Comparison of ENCODE assay signal across 16 cellular contexts in genomic region chr18:49094979-49095632, GRCh38.
A peak's percentile ranks its signal among the peaks of the same experiment; 100 is the strongest.
DNase-seq lines count a peak whose midpoint lies in the region; ATAC-seq and TF ChIP-seq lines count a peak whose summit lies in the region.
"Had no signal": no experiment of that assay in that cellular context is flagged by ENCODE, and none has a peak within 500 bp of the region (broad histone marks: within the 10 kb centered on the region; RNA-seq: fewer than 3 reads in every experiment).

No MANE protein-coding gene starts in this region.

- H3K9ac ChIP-seq in PC-3 (ENCODE audit: low read length), result no peak overlapping the region
- no peak overlapping the region for H3K9ac ChIP-seq in fibroblast of lung (ENCODE audit: insufficient read depth, low read length)

- H3K9me2 ChIP-seq in PC-3 (replicated peaks; ENCODE audit: low read length), result no peaks in the 10 kb centered on the region

- H4K20me1 ChIP-seq in PC-3 (ENCODE audit: low read length), result no peaks in the 10 kb centered on the region
- H4K20me1 ChIP-seq in fibroblast of lung (ENCODE audit: control insufficient read depth, extremely low read depth, insufficient read depth, low read length), result no peaks in the 10 kb centered on the region

- H3K36me3 ChIP-seq in PC-3 (ENCODE audit: low read depth, low read length), result no peaks in the 10 kb centered on the region; the same call in 1 of the 2 replicates
- no peaks in the 10 kb centered on the region for H3K36me3 ChIP-seq in fibroblast of lung (ENCODE audit: control insufficient read depth, insufficient read depth, low read length)
- H3K36me3 ChIP-seq in body of pancreas (replicated peaks in 1 of 2; ENCODE audit: insufficient read depth in 1 of 2, low read depth in 2 of 2), result peaks cover 0 to 11% of the 10 kb centered on the region in 2 donors
- H3K36me3 ChIP-seq: SJCRH30 had no signal

- H3K36me3 Mint-ChIP-seq in activated CD4-positive, alpha-beta T cell treated with anti-CD3 and anti-CD28 coated beads for 36 hours (ENCODE audit: low read depth), result peaks cover 23% of the 10 kb centered on the region

- TF ChIP-seq CTCF in PC-3 (conservative IDR thresholded peaks at IDR 0.05; ENCODE audit: low read depth, low read length) (no peak), fibroblast of lung (conservative IDR thresholded peaks at IDR 0.05 in 1 of 2, IDR thresholded peaks at IDR 0.05 in 1 of 2; ENCODE audit: low read depth in 1 of 2, low read length in 2 of 2) (no peak), body of pancreas (IDR thresholded peaks at IDR 0.05) (no peak)

- H3K27ac Mint-ChIP-seq in activated CD4-positive, alpha-beta T cell treated with anti-CD3 and anti-CD28 coated beads for 36 hours, result no peak overlapping the region
- H3K27ac Mint-ChIP-seq: activated CD4-positive, alpha-beta T cell treated with anti-CD3 and anti-CD28 coated beads, Interleukin-2, amount 10 ng/mL, durations not matched to agents 7 days and 5 days had no signal

- H3K4me1 Mint-ChIP-seq in activated CD4-positive, alpha-beta T cell treated with anti-CD3 and anti-CD28 coated beads for 36 hours, result peaks cover 4% of the 10 kb centered on the region

- POLR2A ChIA-PET in activated CD4-positive, alpha-beta T cell treated with anti-CD3 and anti-CD28 coated beads for 36 hours (lab: Charles Lee), result no interaction called here
- POLR2A ChIA-PET in PC-3 (lab: Charles Lee; ENCODE audit: unreplicated experiment), result interaction anchor here (0.6 kb wide), 1 partner anchor 263 kb away, joined by 8 read pairs; no protein-coding TSS in a partner anchor

- ATAC-seq in activated CD4-positive, alpha-beta T cell treated with anti-CD3 and anti-CD28 coated beads for 36 hours, result peak; percentile 36
- ATAC-seq in PC-3 (peak; percentile 59), body of pancreas (no peak), HG02678 (IDR thresholded peaks at IDR 0.05; ENCODE audit: unreplicated experiment) (no peak)
- ATAC-seq: GM12878, upper lobe of right lung had no signal

- H2AFZ ChIP-seq in PC-3 (ENCODE audit: low read length) (no peak overlapping the region), fibroblast of lung (ENCODE audit: low read length) (no peak overlapping the region)

- no peaks in the 10 kb centered on the region for H3F3A ChIP-seq in PC-3 (ENCODE audit: low read length, unreplicated experiment)

- TF ChIP-seq POLR2A in body of pancreas (IDR thresholded peaks at IDR 0.05), result no peak

- CTCF ChIA-PET in activated CD4-positive, alpha-beta T cell treated with anti-CD3 and anti-CD28 coated beads for 36 hours (lab: Charles Lee), result interaction anchor here (0.5 to 0.8 kb wide), 2 partner anchors 20 to 207 kb away, joined by 4 to 5 read pairs; no protein-coding TSS in a partner anchor
- CTCF ChIA-PET in PC-3 (lab: Charles Lee), result no interaction called here

- H3K79me2 ChIP-seq in PC-3 (ENCODE audit: low read length) (no peaks in the 10 kb centered on the region), fibroblast of lung (ENCODE audit: control insufficient read depth, insufficient read depth, low read length) (no peaks in the 10 kb centered on the region)

- 42 to 68% methylated on average over 2 of the region's 2 CpGs for WGBS in body of pancreas, 2 donors

- no peak overlapping the region for H3K27ac ChIP-seq in PC-3 (ENCODE audit: low read length)
- H3K27ac ChIP-seq in fibroblast of lung (ENCODE audit: insufficient read depth, low read length), result no peak overlapping the region
- no peak overlapping the region for H3K27ac ChIP-seq in body of pancreas
- H3K27ac ChIP-seq: heart right ventricle, SJCRH30, upper lobe of right lung had no signal

- intact Hi-C loops in activated CD4-positive, alpha-beta T cell treated with anti-CD3 and anti-CD28 coated beads for 36 hours (cut with DNase I, micrococcal nuclease), result loop anchor here in 1 of 2 experiments (5.0 kb wide), 1 partner anchor 647 kb away; no protein-coding TSS in a partner anchor
- intact Hi-C loops in PC-3 (cut with micrococcal nuclease) (loop anchor here (10.0 kb wide), 1 partner anchor 80 kb away; no protein-coding TSS in a partner anchor), body of pancreas (cut with DNase I) (no loop called here)

- H3K9me3 ChIP-seq in PC-3 (ENCODE audit: low read length) (no peaks in the 10 kb centered on the region), fibroblast of lung (ENCODE audit: control insufficient read depth, insufficient read depth, low read depth, low read length) (no peaks in the 10 kb centered on the region), body of pancreas (no peaks in the 10 kb centered on the region)
- H3K9me3 ChIP-seq: heart right ventricle, SJCRH30, upper lobe of right lung had no signal

- no peak overlapping the region for H3K4me2 ChIP-seq in PC-3 (ENCODE audit: low read length)
- no peak overlapping the region for H3K4me2 ChIP-seq in fibroblast of lung (ENCODE audit: extremely low read depth, insufficient read depth, low read length)

- H3K4me1 ChIP-seq in PC-3 (ENCODE audit: insufficient read depth, low read length), result peaks cover 22% of the 10 kb centered on the region
- H3K4me1 ChIP-seq in fibroblast of lung (ENCODE audit: control insufficient read depth, extremely low read depth, insufficient read depth, low read length), result peaks cover 2% of the 10 kb centered on the region
- peaks cover 8% of the 10 kb centered on the region for H3K4me1 ChIP-seq in body of pancreas
- H3K4me1 ChIP-seq: upper lobe of right lung had no signal

- no peak for DNase-seq in activated CD4-positive, alpha-beta T cell treated with anti-CD3 and anti-CD28 coated beads for 36 hours
- no peak for DNase-seq in activated CD4-positive, alpha-beta T cell treated with anti-CD3 and anti-CD28 coated beads, Interleukin-2, amount 50 U/mL, for 4 hours
- DNase-seq in PC-3 (peak; percentile 43), fibroblast of lung (ENCODE audit: low read depth in 2 of 2) (peak; percentile 88 to 92), stromal cell of bone marrow (ENCODE audit: low read depth) (peak; percentile 82), anterior cingulate cortex (lab: John Stamatoyannopoulos, UW) (no peak), body of pancreas (no peak)
- DNase-seq: ACHN; activated CD4-positive, alpha-beta T cell treated with anti-CD3 and anti-CD28 coated beads, Interleukin-2, amount 10 ng/mL, durations not matched to agents 7 days and 5 days; amygdala; heart right ventricle; NCI-H1694; SJCRH30; upper lobe of right lung had no signal

- no peaks in the 10 kb centered on the region for H3K27me3 ChIP-seq in PC-3 (ENCODE audit: low read length)
- H3K27me3 ChIP-seq in fibroblast of lung (ENCODE audit: control insufficient read depth, insufficient read depth, low read length), result no peaks in the 10 kb centered on the region
- no peaks in the 10 kb centered on the region for H3K27me3 ChIP-seq in body of pancreas
- H3K27me3 ChIP-seq: heart right ventricle, SJCRH30, upper lobe of right lung had no signal

- no peak overlapping the region for H3K4me3 Mint-ChIP-seq in activated CD4-positive, alpha-beta T cell treated with anti-CD3 and anti-CD28 coated beads for 36 hours
- H3K4me3 Mint-ChIP-seq: activated CD4-positive, alpha-beta T cell treated with anti-CD3 and anti-CD28 coated beads, Interleukin-2, amount 10 ng/mL, durations not matched to agents 7 days and 5 days had no signal

- no peaks in the 10 kb centered on the region for H3K9me3 Mint-ChIP-seq in activated CD4-positive, alpha-beta T cell treated with anti-CD3 and anti-CD28 coated beads for 36 hours (ENCODE audit: low read depth)
- H3K9me3 Mint-ChIP-seq: activated CD4-positive, alpha-beta T cell treated with anti-CD3 and anti-CD28 coated beads, Interleukin-2, amount 10 ng/mL, durations not matched to agents 7 days and 5 days had no signal

- no peaks in the 10 kb centered on the region for H3K27me3 Mint-ChIP-seq in activated CD4-positive, alpha-beta T cell treated with anti-CD3 and anti-CD28 coated beads for 36 hours
- H3K27me3 Mint-ChIP-seq: activated CD4-positive, alpha-beta T cell treated with anti-CD3 and anti-CD28 coated beads, Interleukin-2, amount 10 ng/mL, durations not matched to agents 7 days and 5 days had no signal

- H3K4me3 ChIP-seq in PC-3 (ENCODE audit: low read length) (no peak overlapping the region), fibroblast of lung (replicated peaks in 1 of 4; ENCODE audit: control extremely low read depth in 1 of 4, insufficient read depth in 1 of 4, low read depth in 3 of 4, low read length in 4 of 4) (no peak overlapping the region), body of pancreas (no peak overlapping the region)
- H3K4me3 ChIP-seq: GM12878, heart right ventricle, SJCRH30, upper lobe of right lung had no signal

- no TSS peak for BruUV-seq in PC-3 (replicated peaks; lab: Mats Ljungman, UMichigan)

Comparison
In these comparisons a context has a peak if more than half of its experiments do, and no peak if none do; other contexts are left out.
1. ATAC-seq: peak in activated CD4-positive, alpha-beta T cell treated with anti-CD3 and anti-CD28 coated beads for 36 hours (single experiment) and PC-3 (single experiment); none in body of pancreas (single experiment) and HG02678 (single experiment).
2. DNase-seq: peak in PC-3 (single experiment), fibroblast of lung (2 of 2) and stromal cell of bone marrow (single experiment); none in activated CD4-positive, alpha-beta T cell treated with anti-CD3 and anti-CD28 coated beads for 36 hours (single experiment), activated CD4-positive, alpha-beta T cell treated with anti-CD3 and anti-CD28 coated beads, Interleukin-2, amount 50 U/mL, for 4 hours (0 of 2), anterior cingulate cortex (0 of 58) and body of pancreas (0 of 4).